13 cellular contexts compared by ENCODE assay signal in genomic region chr6:57257911-57258541, GRCh38. TPM values are rescaled to one million over a fixed set of nuclear protein-coding genes. Genes with fewer than 3 reads are reported as not detected.
DNase-seq lines count a peak whose midpoint lies in the region; ATAC-seq and TF ChIP-seq lines count a peak whose summit lies in the region.
"Had no signal": no experiment of that assay in that cellular context is flagged by ENCODE, and none has a peak within 500 bp of the region (broad histone marks: within the 10 kb centered on the region; RNA-seq: fewer than 3 reads in every experiment).

No MANE protein-coding gene starts in this region.

- no peaks in the 10 kb centered on the region for H3F3A ChIP-seq in GM23338 (replicated peaks; ENCODE audit: low read depth)

- DNase-seq in GM23338 (ENCODE audit: low spot score) (peak; percentile 3), dedifferentiated amniotic fluid mesenchymal stem cell (ENCODE audit: extremely low spot score) (peak; percentile 69), suprapubic skin (ENCODE audit: low spot score in 2 of 2) (no peak), HuH-7 (ENCODE audit: low spot score) (no peak), WERI-Rb-1 (no peak), HAP-1 (ENCODE audit: low spot score in 2 of 2) (no peak)
- DNase-seq: activated CD8-positive, alpha-beta memory T cell treated with anti-CD3 and anti-CD28 coated beads, Interleukin-2, amount 10 ng/mL, durations not matched to agents 7 days and 5 days; hypothalamus; NCI-H526 treated with DMSO at 0.1 percent for 48 hours; T-helper 1 cell had no signal

- TF ChIP-seq EP300 in suprapubic skin (IDR thresholded peaks at IDR 0.05), result no peak

- 87 to 90% methylated on average over 6 to 7 of the region's 10 CpGs for WGBS in mesodermal cell (ENCODE audit: insufficient coverage in 2 of 2), 2 experiments
- 69% methylated on average over 10 of the region's 10 CpGs for WGBS in suprapubic skin

- H3K79me2 ChIP-seq in GM23338 (replicated peaks; ENCODE audit: insufficient read depth), result no peaks in the 10 kb centered on the region

- H3K9me3 Mint-ChIP-seq in GM23338, result no peaks in the 10 kb centered on the region
- H3K9me3 Mint-ChIP-seq: natural killer cell treated with Interleukin-12 subunit alpha and Interleukin-12 subunit beta and Interleukin-15 and Interleukin-18, amount 100 ng/mL, for 72 hours had no signal

- H3K4me1 ChIP-seq in GM23338 (ENCODE audit: insufficient read depth) (no peaks in the 10 kb centered on the region), mesodermal cell (ENCODE audit: control insufficient read depth, insufficient read depth, low read length, poor library complexity, severe bottlenecking) (peaks cover 20% of the 10 kb centered on the region), suprapubic skin (peaks cover 8% of the 10 kb centered on the region), HAP-1 (peaks cover 3% of the 10 kb centered on the region; the same call in 1 of the 2 replicates)

- H3K36me3 ChIP-seq in GM23338 (ENCODE audit: insufficient read depth) (no peaks in the 10 kb centered on the region), mesodermal cell (ENCODE audit: control insufficient read depth, insufficient read depth, low read length) (no peaks in the 10 kb centered on the region), suprapubic skin (no peaks in the 10 kb centered on the region), WERI-Rb-1 (no peaks in the 10 kb centered on the region), HAP-1 (replicated peaks) (no peaks in the 10 kb centered on the region)

- H4K20me1 ChIP-seq in GM23338 (replicated peaks; ENCODE audit: insufficient read depth), result no peaks in the 10 kb centered on the region

- no peak for TF ChIP-seq POLR2A in suprapubic skin (IDR thresholded peaks at IDR 0.05)

- H3K27me3 ChIP-seq in GM23338 (ENCODE audit: insufficient read depth), result no peaks in the 10 kb centered on the region
- no peaks in the 10 kb centered on the region for H3K27me3 ChIP-seq in suprapubic skin
- H3K27me3 ChIP-seq in WERI-Rb-1 (ENCODE audit: insufficient read depth, low read depth, severe bottlenecking), result no peaks in the 10 kb centered on the region
- H3K27me3 ChIP-seq in HAP-1 (ENCODE audit: low read depth), result no peaks in the 10 kb centered on the region

- H3K4me3 ChIP-seq in GM23338 (no peak overlapping the region), mesodermal cell (ENCODE audit: extremely low read depth, insufficient read depth, low read length, poor library complexity, severe bottlenecking) (no peak overlapping the region), suprapubic skin (peak overlapping the region; percentile 12), WERI-Rb-1 (ENCODE audit: low read depth, low read length) (no peak overlapping the region), HAP-1 (no peak overlapping the region)

- H3K27ac ChIP-seq in GM23338 (ENCODE audit: low read depth) (no peak overlapping the region), mesodermal cell (ENCODE audit: low read depth, low read length, severe bottlenecking) (peak overlapping the region; percentile 24), suprapubic skin (peak overlapping the region; percentile 79), WERI-Rb-1 (no peak overlapping the region)

- H3K9me3 ChIP-seq in mesodermal cell (ENCODE audit: control insufficient read depth, low read length) (no peaks in the 10 kb centered on the region), suprapubic skin (no peaks in the 10 kb centered on the region), WERI-Rb-1 (ENCODE audit: severe bottlenecking) (no peaks in the 10 kb centered on the region), HAP-1 (no peaks in the 10 kb centered on the region)

- no peak overlapping the region for H3K4me2 ChIP-seq in GM23338

- no peaks in the 10 kb centered on the region for H3K27me3 Mint-ChIP-seq in GM23338 (ENCODE audit: insufficient read depth, low read depth, poor library complexity)

- no peak overlapping the region for H3K4me3 Mint-ChIP-seq in GM23338
- H3K4me3 Mint-ChIP-seq: activated CD8-positive, alpha-beta memory T cell treated with anti-CD3 and anti-CD28 coated beads, Interleukin-2, amount 10 ng/mL, durations not matched to agents 7 days and 5 days; natural killer cell treated with Interleukin-12 subunit alpha and Interleukin-12 subunit beta and Interleukin-15 and Interleukin-18, amount 100 ng/mL, for 72 hours had no signal

- peak overlapping the region; percentile 48; the same call in 1 of the 2 replicates for H2AFZ ChIP-seq in GM23338

- no peak overlapping the region for H3K27ac Mint-ChIP-seq in GM23338
- H3K27ac Mint-ChIP-seq: activated CD8-positive, alpha-beta memory T cell treated with anti-CD3 and anti-CD28 coated beads, Interleukin-2, amount 10 ng/mL, durations not matched to agents 7 days and 5 days; natural killer cell treated with Interleukin-12 subunit alpha and Interleukin-12 subunit beta and Interleukin-15 and Interleukin-18, amount 100 ng/mL, for 72 hours had no signal

- no peaks in the 10 kb centered on the region for H3K4me1 Mint-ChIP-seq in GM23338

- in situ Hi-C loops in HAP-1 (cut with MboI; ENCODE audit: low sequenced_read_pairs), result no loop called here

- TF ChIP-seq CTCF in GM23338 (conservative IDR thresholded peaks at IDR 0.05; ENCODE audit: low read depth in 2 of 2), result no peak
- TF ChIP-seq CTCF in suprapubic skin (IDR thresholded peaks at IDR 0.05), result no peak
- no peak for TF ChIP-seq CTCF in WERI-Rb-1 (IDR thresholded peaks at IDR 0.05; ENCODE audit: low read depth, low read length)

- 0 out of 2 replicates have a peak, but pooled peaks cover 5% of the 10 kb centered on the region for H3K9me2 ChIP-seq in GM23338 (ENCODE audit: insufficient read depth)

- H3K36me3 Mint-ChIP-seq in GM23338 (ENCODE audit: low read depth), result no peaks in the 10 kb centered on the region
- H3K36me3 Mint-ChIP-seq: activated CD8-positive, alpha-beta memory T cell treated with anti-CD3 and anti-CD28 coated beads, Interleukin-2, amount 10 ng/mL, durations not matched to agents 7 days and 5 days; natural killer cell treated with Interleukin-12 subunit alpha and Interleukin-12 subunit beta and Interleukin-15 and Interleukin-18, amount 100 ng/mL, for 72 hours had no signal

- no peak for ATAC-seq in GM23338
- ATAC-seq in GM18520 (IDR thresholded peaks at IDR 0.05; ENCODE audit: unreplicated experiment), result no peak
- ATAC-seq: activated CD8-positive, alpha-beta memory T cell treated with anti-CD3 and anti-CD28 coated beads, Interleukin-2, amount 10 ng/mL, durations not matched to agents 7 days and 5 days; natural killer cell treated with Interleukin-12 subunit alpha and Interleukin-12 subunit beta and Interleukin-15 and Interleukin-18, amount 100 ng/mL, for 72 hours had no signal

TF ChIP-seq in GM23338, 12 proteins besides CTCF, POLR2A, EP300 and RAD21 (continues in another document):
- no peak for TF ChIP-seq ZNF331 (CRISPR knock-in tag; IDR thresholded peaks at IDR 0.05; ENCODE audit: low read depth)
- TF ChIP-seq JUNB (IDR thresholded peaks at IDR 0.05; ENCODE audit: unreplicated experiment), result no peak
- no peak for TF ChIP-seq POLR2AphosphoS5 (IDR thresholded peaks at IDR 0.05; ENCODE audit: low read depth)
- no peak for TF ChIP-seq REST (IDR thresholded peaks at IDR 0.05; ENCODE audit: unreplicated experiment)
- no peak for TF ChIP-seq NANOG (IDR thresholded peaks at IDR 0.05; ENCODE audit: borderline replicate concordance)
- no peak for TF ChIP-seq CREB1 (CRISPR knock-in tag; IDR thresholded peaks at IDR 0.05; ENCODE audit: low read depth)
- TF ChIP-seq EZH2phosphoT487 (IDR thresholded peaks at IDR 0.05; ENCODE audit: unreplicated experiment), result no peak
- TF ChIP-seq, protein P1, sequence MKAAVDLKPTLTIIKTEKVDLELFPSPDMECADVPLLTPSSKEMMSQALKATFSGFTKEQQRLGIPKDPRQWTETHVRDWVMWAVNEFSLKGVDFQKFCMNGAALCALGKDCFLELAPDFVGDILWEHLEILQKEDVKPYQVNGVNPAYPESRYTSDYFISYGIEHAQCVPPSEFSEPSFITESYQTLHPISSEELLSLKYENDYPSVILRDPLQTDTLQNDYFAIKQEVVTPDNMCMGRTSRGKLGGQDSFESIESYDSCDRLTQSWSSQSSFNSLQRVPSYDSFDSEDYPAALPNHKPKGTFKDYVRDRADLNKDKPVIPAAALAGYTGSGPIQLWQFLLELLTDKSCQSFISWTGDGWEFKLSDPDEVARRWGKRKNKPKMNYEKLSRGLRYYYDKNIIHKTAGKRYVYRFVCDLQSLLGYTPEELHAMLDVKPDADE (IDR thresholded peaks at IDR 0.05), result no peak
- no peak for TF ChIP-seq ZNF114 (CRISPR knock-in tag; IDR thresholded peaks at IDR 0.05)

RNA-seq across cellular contexts. Expression of gene RAB23, which starts 35.9 kb away (rescaled TPM):
- 16.0 and 16.7 TPM in 2 replicates for total RNA-seq in GM23338 (2014; rRNA removed; shearing (Covaris generic))
- 5.0 and 5.2 TPM in 2 replicates for polyA plus RNA-seq in GM23338 (2016; fragmentation: Nextera tagmentation; extraction: Ambion mirVana)
- polyA plus RNA-seq in mesodermal cell (2013, experiment 1 of 2), result 23.0 TPM
- polyA plus RNA-seq in mesodermal cell (2013, experiment 2 of 2), result 29.2 TPM
- total RNA-seq in suprapubic skin, result 1 to 10 TPM; 4.9 to 8.3 (median 5.9) TPM

RNA-seq across cellular contexts. Expression of gene PRIM2, which starts 59.4 kb away (rescaled TPM):
- total RNA-seq in GM23338 (2014; rRNA removed; shearing (Covaris generic)), result 65.3 and 75.2 TPM in 2 replicates
- 37.2 and 45.5 TPM in 2 replicates for polyA plus RNA-seq in GM23338 (2016; fragmentation: Nextera tagmentation; extraction: Ambion mirVana)
- 13.2 TPM for polyA plus RNA-seq in mesodermal cell (2013, experiment 1 of 2)
- polyA plus RNA-seq in mesodermal cell (2013, experiment 2 of 2), result 16.6 TPM
- total RNA-seq in suprapubic skin, result 10 to 100 TPM in 2 of 4 donors, 1 to 10 TPM in 2; 8.5 to 14.6 (median 11.0) TPM

Comparison
In these comparisons a context has a peak if more than half of its experiments do, and no peak if none do; other contexts are left out.
1. DNase-seq: peak in GM23338 (single experiment) and dedifferentiated amniotic fluid mesenchymal stem cell (single experiment); none in suprapubic skin (0 of 2), HuH-7 (single experiment), WERI-Rb-1 (single experiment) and HAP-1 (0 of 2).
2. H3K27ac ChIP-seq: peak in mesodermal cell (single experiment) and suprapubic skin (single experiment); none in GM23338 (single experiment) and WERI-Rb-1 (single experiment).